In the genomic region with DNA sequence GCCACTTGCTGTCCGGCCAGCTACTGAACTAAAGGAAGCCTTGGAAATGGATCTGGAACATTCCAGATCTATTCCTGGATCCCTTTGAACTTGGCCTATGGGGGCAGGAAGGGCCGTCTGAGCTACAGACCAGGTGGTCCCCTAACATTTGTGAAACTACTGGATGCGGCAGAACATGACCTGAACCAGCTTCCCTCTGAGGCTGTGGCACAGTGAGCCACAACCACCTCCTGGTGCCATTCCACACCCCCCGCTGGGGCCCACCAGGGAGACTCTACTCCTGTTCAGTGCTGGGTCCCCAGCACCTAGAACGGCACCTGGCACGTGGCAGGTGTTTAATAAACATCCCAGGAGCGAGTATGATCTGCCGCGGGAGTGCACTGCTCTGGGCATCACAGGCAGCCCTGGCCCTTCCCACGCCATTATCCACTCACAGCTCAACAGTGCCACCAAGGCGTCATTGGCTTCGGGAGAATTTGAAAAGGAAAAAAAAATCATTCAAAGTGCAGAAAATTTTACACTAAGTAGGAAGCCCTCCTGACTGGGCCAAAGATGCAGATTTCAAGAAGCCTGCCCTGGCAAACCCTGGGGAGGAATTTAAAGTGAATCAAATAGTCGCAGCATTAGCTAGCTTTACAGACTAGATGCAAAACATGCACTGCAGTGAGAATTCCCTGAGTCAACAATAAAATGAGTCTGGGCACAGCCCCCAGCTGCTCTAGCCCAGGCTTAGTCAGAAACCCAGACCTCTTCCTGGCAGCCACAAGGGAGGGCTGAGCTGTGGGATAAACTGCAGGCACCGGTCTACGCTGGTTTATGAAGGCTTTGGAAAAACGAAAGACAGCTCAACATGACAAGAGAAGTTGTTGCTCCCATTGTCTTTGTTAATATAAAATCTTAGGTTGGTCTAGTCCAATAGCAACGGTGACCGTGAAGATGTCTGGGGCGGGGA, we compare ENCODE assay signal across 9 cellular contexts. TPM values are rescaled to one million over a fixed set of nuclear protein-coding genes. Genes with fewer than 3 reads are reported as not detected.
DNase-seq lines count a peak whose midpoint lies in the region; ATAC-seq and TF ChIP-seq lines count a peak whose summit lies in the region.
"Had no signal": no experiment of that assay in that cellular context is flagged by ENCODE, and none has a peak within 500 bp of the region (broad histone marks: within the 10 kb centered on the region; RNA-seq: fewer than 3 reads in every experiment).

No MANE protein-coding gene starts in this region.

- ATAC-seq in activated CD8-positive, alpha-beta T cell treated with anti-CD3 and anti-CD28 coated beads for 36 hours: no peak
- ATAC-seq in activated CD8-positive, alpha-beta T cell treated with anti-CD3 and anti-CD28 coated beads, Interleukin-2, amount 10 ng/mL, durations not matched to agents 7 days and 5 days: no peak

- H3K9me3 Mint-ChIP-seq in activated CD8-positive, alpha-beta T cell treated with anti-CD3 and anti-CD28 coated beads for 36 hours: no peaks in the 10 kb centered on the region
- no peaks in the 10 kb centered on the region for H3K9me3 Mint-ChIP-seq in activated CD8-positive, alpha-beta T cell treated with anti-CD3 and anti-CD28 coated beads, Interleukin-2, amount 10 ng/mL, durations not matched to agents 7 days and 5 days (ENCODE audit: insufficient read depth)

- H3K4me1 ChIP-seq in rectal smooth muscle tissue (ENCODE audit: control insufficient read depth, insufficient read depth, low read length): peaks cover 11% of the 10 kb centered on the region

- CTCF ChIA-PET in activated CD8-positive, alpha-beta T cell treated with anti-CD3 and anti-CD28 coated beads for 36 hours (lab: Charles Lee): interaction anchor here (1.3 to 1.6 kb wide), 3 partner anchors 27 to 58 kb away, joined by 3 to 5 read pairs (median 4); no protein-coding TSS in a partner anchor
- CTCF ChIA-PET in activated CD8-positive, alpha-beta T cell treated with anti-CD3 and anti-CD28 coated beads, Interleukin-2, amount 10 ng/mL, durations not matched to agents 7 days and 5 days (lab: Charles Lee): interaction anchor here (0.7 to 1.2 kb wide), 2 partner anchors 56 to 120 kb away, joined by 3 read pairs; no protein-coding TSS in a partner anchor

- H3K36me3 Mint-ChIP-seq in activated CD8-positive, alpha-beta T cell treated with anti-CD3 and anti-CD28 coated beads for 36 hours (ENCODE audit: low read depth): no peaks in the 10 kb centered on the region
- H3K36me3 Mint-ChIP-seq in activated CD8-positive, alpha-beta T cell treated with anti-CD3 and anti-CD28 coated beads, Interleukin-2, amount 10 ng/mL, durations not matched to agents 7 days and 5 days (ENCODE audit: low read depth): no peaks in the 10 kb centered on the region

- POLR2A ChIA-PET in activated CD8-positive, alpha-beta T cell treated with anti-CD3 and anti-CD28 coated beads for 36 hours (lab: Charles Lee): interaction anchor here (0.6 kb wide), 1 partner anchor 9 kb away, joined by 3 read pairs; no protein-coding TSS in a partner anchor
- POLR2A ChIA-PET in activated CD8-positive, alpha-beta T cell treated with anti-CD3 and anti-CD28 coated beads, Interleukin-2, amount 10 ng/mL, durations not matched to agents 7 days and 5 days (lab: Charles Lee): no interaction called here

- H3K27me3 ChIP-seq in GM06990 (replicated peaks; ENCODE audit: control insufficient read depth, insufficient read depth, low read length): no peaks in the 10 kb centered on the region; the same call in 1 of the 2 replicates
- H3K27me3 ChIP-seq in rectal smooth muscle tissue (ENCODE audit: control insufficient read depth, insufficient read depth, low read length): no peaks in the 10 kb centered on the region

- DNase-seq in GM06990 (ENCODE audit: extremely low read depth, insufficient read length) (no peak), NCI-H2196 treated with DMSO at 0.1 percent for 48 hours (lab: John Stamatoyannopoulos, UW; ENCODE audit: unreplicated experiment) (peak; percentile 11), epithelial cell of proximal tubule (ENCODE audit: low read depth) (no peak), NCI-H2029 (lab: John Stamatoyannopoulos, UW) (no peak), NCI-H748 (lab: John Stamatoyannopoulos, UW; ENCODE audit: unreplicated experiment) (no peak)
- DNase-seq in activated CD8-positive, alpha-beta T cell treated with anti-CD3 and anti-CD28 coated beads for 36 hours: no peak
- DNase-seq in activated CD8-positive, alpha-beta T cell treated with anti-CD3 and anti-CD28 coated beads, Interleukin-2, amount 10 ng/mL, durations not matched to agents 7 days and 5 days: no peak

- peaks cover 14% of the 10 kb centered on the region for H3K27me3 Mint-ChIP-seq in activated CD8-positive, alpha-beta T cell treated with anti-CD3 and anti-CD28 coated beads for 36 hours
- H3K27me3 Mint-ChIP-seq in activated CD8-positive, alpha-beta T cell treated with anti-CD3 and anti-CD28 coated beads, Interleukin-2, amount 10 ng/mL, durations not matched to agents 7 days and 5 days (ENCODE audit: low read depth): peaks cover 3% of the 10 kb centered on the region

- intact Hi-C loops in activated CD8-positive, alpha-beta T cell treated with anti-CD3 and anti-CD28 coated beads for 36 hours (cut with micrococcal nuclease): no loop called here

- H3K27ac ChIP-seq in rectal smooth muscle tissue (ENCODE audit: low read depth, low read length): peak overlapping the region; percentile 63
- H3K27ac ChIP-seq: HL-60 had no signal

- peak; percentile 46 for TF ChIP-seq CTCF in GM06990 (IDR thresholded peaks at IDR 0.05; ENCODE audit: insufficient read depth, low read length, poor library complexity, severe bottlenecking)
- TF ChIP-seq CTCF in epithelial cell of proximal tubule (conservative IDR thresholded peaks at IDR 0.05; ENCODE audit: low read depth, low read length): peak; percentile 71
- no peak for TF ChIP-seq CTCF in activated CD8-positive, alpha-beta T cell treated with anti-CD3 and anti-CD28 coated beads for 36 hours (IDR thresholded peaks at IDR 0.05)

- H3K36me3 ChIP-seq in GM06990 (ENCODE audit: control insufficient read depth, insufficient read depth, low read length): no peaks in the 10 kb centered on the region
- no peaks in the 10 kb centered on the region for H3K36me3 ChIP-seq in rectal smooth muscle tissue (ENCODE audit: control insufficient read depth, insufficient read depth, low read length)

- no peak overlapping the region for H3K4me3 Mint-ChIP-seq in activated CD8-positive, alpha-beta T cell treated with anti-CD3 and anti-CD28 coated beads for 36 hours
- H3K4me3 Mint-ChIP-seq in activated CD8-positive, alpha-beta T cell treated with anti-CD3 and anti-CD28 coated beads, Interleukin-2, amount 10 ng/mL, durations not matched to agents 7 days and 5 days: no peak overlapping the region

- no peaks in the 10 kb centered on the region for H3K4me1 Mint-ChIP-seq in activated CD8-positive, alpha-beta T cell treated with anti-CD3 and anti-CD28 coated beads for 36 hours (ENCODE audit: low read depth)
- H3K4me1 Mint-ChIP-seq in activated CD8-positive, alpha-beta T cell treated with anti-CD3 and anti-CD28 coated beads, Interleukin-2, amount 10 ng/mL, durations not matched to agents 7 days and 5 days (ENCODE audit: low read depth): no peaks in the 10 kb centered on the region

- no peak overlapping the region for H3K27ac Mint-ChIP-seq in activated CD8-positive, alpha-beta T cell treated with anti-CD3 and anti-CD28 coated beads for 36 hours
- no peak overlapping the region for H3K27ac Mint-ChIP-seq in activated CD8-positive, alpha-beta T cell treated with anti-CD3 and anti-CD28 coated beads, Interleukin-2, amount 10 ng/mL, durations not matched to agents 7 days and 5 days

- H3K4me3 ChIP-seq in GM06990 (replicated peaks; ENCODE audit: low read depth, low read length): no peak overlapping the region
- H3K4me3 ChIP-seq in epithelial cell of proximal tubule (ENCODE audit: low read depth, low read length): peak overlapping the region; percentile 27
- peak overlapping the region; percentile 13 for H3K4me3 ChIP-seq in rectal smooth muscle tissue (ENCODE audit: low read length)

- H3K9ac ChIP-seq in rectal smooth muscle tissue (ENCODE audit: low read length): no peak overlapping the region

RNA-seq across cellular contexts. Expression of a gene that starts 14.3 kb away (rescaled TPM):
- total RNA-seq in epithelial cell of proximal tubule: 0.07 and 0.23 TPM in 2 replicates
- under 1 TPM; 0.16 to 0.29 TPM for total RNA-seq in activated CD8-positive, alpha-beta T cell treated with anti-CD3 and anti-CD28 coated beads for 36 hours
- under 1 TPM; 0.26 to 0.39 TPM for total RNA-seq in activated CD8-positive, alpha-beta T cell treated with anti-CD3 and anti-CD28 coated beads, Interleukin-2, amount 10 ng/mL, durations not matched to agents 7 days and 5 days

RNA-seq across cellular contexts. Expression of a gene that starts 35.9 kb away (rescaled TPM):
- total RNA-seq in epithelial cell of proximal tubule: 0.51 and 2.1 TPM in 2 replicates
- not detected for total RNA-seq in activated CD8-positive, alpha-beta T cell treated with anti-CD3 and anti-CD28 coated beads for 36 hours
- total RNA-seq in activated CD8-positive, alpha-beta T cell treated with anti-CD3 and anti-CD28 coated beads, Interleukin-2, amount 10 ng/mL, durations not matched to agents 7 days and 5 days: not detected
